Comparison of ENCODE assay signal across 16 cellular contexts in the genomic region with DNA sequence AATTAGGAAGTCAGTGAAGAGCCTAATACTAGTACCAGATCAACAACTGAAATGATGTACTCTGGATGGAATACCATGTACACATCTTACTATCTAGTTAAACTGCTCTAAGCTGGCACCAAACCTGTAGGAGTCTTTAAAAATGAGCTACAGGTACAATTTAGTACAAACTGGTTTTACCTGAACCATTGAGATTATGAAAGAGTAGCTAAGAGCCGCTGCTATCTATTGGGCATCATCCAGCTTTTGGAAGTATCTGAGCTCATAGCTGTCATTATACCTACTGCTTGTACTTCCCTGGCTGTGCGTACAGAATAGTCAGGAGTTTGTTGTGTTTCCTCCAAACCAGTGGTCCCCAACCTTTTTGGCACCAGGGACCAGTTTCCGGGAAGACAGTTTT.
"Had no signal": no experiment of that assay in that cellular context is flagged by ENCODE, and none has a peak within 500 bp of the region (broad histone marks: within the 10 kb centered on the region; RNA-seq: fewer than 3 reads in every experiment).

No MANE protein-coding gene starts in this region.

- DNase-seq: effector memory CD8-positive, alpha-beta T cell; foreskin keratinocyte; head of caudate nucleus; hippocampal formation; kidney glomerular epithelial cell; naive B cell; occipital lobe; psoas muscle; retina; right lobe of liver; stimulated activated CD4-positive, alpha-beta T cell treated with anti-CD3 and anti-CD28 coated beads, Interleukin-15, amount 100 ng/mL, for 24 hours; stimulated activated CD4-positive, alpha-beta T cell treated with anti-CD3 and anti-CD28 coated beads, Interleukin-1b, Interleukin-23, amount 100 ng/mL, for 48 hours; stimulated activated CD4-positive, alpha-beta T cell treated with anti-CD3 and anti-CD28 coated beads, Interleukin-4, amount 100 ng/mL, for 24 hours; tibial artery had no signal

- H3K36me3 ChIP-seq: right lobe of liver, tibial artery had no signal

- H3K4me1 ChIP-seq: foreskin keratinocyte, parathyroid adenoma, psoas muscle, right lobe of liver, tibial artery had no signal

- ATAC-seq: effector memory CD8-positive, alpha-beta T cell; foreskin keratinocyte; psoas muscle; right lobe of liver; stimulated activated memory B cell treated with anti-CD40 and anti-IgM and Interleukin-4, amounts not matched to agents 10 μg/mL and 1 μg/mL and 100 μg/mL, for 72 hours had no signal

- H3K4me3 ChIP-seq: psoas muscle, right lobe of liver, tibial artery had no signal

- H3K27me3 ChIP-seq: right lobe of liver, tibial artery had no signal

- H3K9me3 ChIP-seq: right lobe of liver had no signal

- H3K27ac ChIP-seq: foreskin keratinocyte, parathyroid adenoma, psoas muscle, right lobe of liver, tibial artery had no signal
